In genomic region chr16:2686912-2687507, GRCh38 we compare ENCODE assay signal across 8 cellular contexts. TPM values are rescaled to one million over a fixed set of nuclear protein-coding genes. Genes with fewer than 3 reads are reported as not detected.
A peak's percentile ranks its signal among the peaks of the same experiment; 100 is the strongest.
DNase-seq lines count a peak whose midpoint lies in the region; ATAC-seq and TF ChIP-seq lines count a peak whose summit lies in the region.

No MANE protein-coding gene starts in this region.

- intact Hi-C loops in right cardiac atrium (cut with DNase I) = no loop called here

- WGBS in right cardiac atrium = 76% methylated on average over 20 of the region's 20 CpGs

- H3K27ac ChIP-seq in right cardiac atrium (ENCODE audit: low read length) (no peak overlapping the region), coronary artery (peak overlapping the region in 1 of 2 donors; percentile 41)

- H3K36me3 ChIP-seq in GM06990 (ENCODE audit: control insufficient read depth, insufficient read depth, low read length) (peaks cover 13% of the 10 kb centered on the region), BE2C (peaks cover 16% of the 10 kb centered on the region; the same call in 1 of the 2 replicates)

- H3K27me3 ChIP-seq in GM06990 (replicated peaks; ENCODE audit: control insufficient read depth, insufficient read depth, low read length) (no peaks in the 10 kb centered on the region), right cardiac atrium (ENCODE audit: control insufficient read depth, insufficient read depth) (no peaks in the 10 kb centered on the region), BE2C (no peaks in the 10 kb centered on the region)

- no peaks in the 10 kb centered on the region for H3K9me3 ChIP-seq in right cardiac atrium (ENCODE audit: control insufficient read depth, low read length)
- no peaks in the 10 kb centered on the region for H3K9me3 ChIP-seq in BE2C

- peak overlapping the region; percentile 49 for H3K4me3 ChIP-seq in GM06990 (replicated peaks; ENCODE audit: low read depth, low read length)
- no peak overlapping the region for H3K4me3 ChIP-seq in right cardiac atrium (ENCODE audit: low read length)
- no peak overlapping the region for H3K4me3 ChIP-seq in BE2C (ENCODE audit: low read depth, low read length)
- H3K4me3 ChIP-seq in coronary artery = no peak overlapping the region

- ATAC-seq in GM21447 (IDR thresholded peaks at IDR 0.05; ENCODE audit: unreplicated experiment) (peak; percentile 33), right cardiac atrium (no peak)

- no peak for TF ChIP-seq CTCF in GM06990 (IDR thresholded peaks at IDR 0.05; ENCODE audit: insufficient read depth, low read length, poor library complexity, severe bottlenecking)
- TF ChIP-seq CTCF in BE2C (IDR thresholded peaks at IDR 0.05; ENCODE audit: low read depth, low read length) = no peak
- TF ChIP-seq CTCF in coronary artery (IDR thresholded peaks at IDR 0.05) = no peak

- no peaks in the 10 kb centered on the region for H3K4me1 ChIP-seq in right cardiac atrium (ENCODE audit: control insufficient read depth, insufficient read depth, low read length)
- H3K4me1 ChIP-seq in BE2C = no peaks in the 10 kb centered on the region

- DNase-seq in GM06990 (ENCODE audit: extremely low read depth, insufficient read length) = peak; percentile 71
- peak; percentile 84 for DNase-seq in OCI-M1 (lab: John Stamatoyannopoulos, UW)
- DNase-seq in right cardiac atrium = peak; percentile 34 to 75 (median 73)
- DNase-seq in kidney tubule cell (ENCODE audit: low spot score) = no peak
- DNase-seq in BE2C = no peak
- DNase-seq in coronary artery (ENCODE audit: low spot score) = no peak
- DNase-seq in DMS114 treated with DMSO at 0.1 percent for 48 hours (lab: John Stamatoyannopoulos, UW; ENCODE audit: unreplicated experiment) = no peak

RNA-seq across cellular contexts. Expression of gene KCTD5, which starts 4.7 kb away (rescaled TPM):
- 10 to 100 TPM; 10.6 to 13.7 (median 12.0) TPM for total RNA-seq in right cardiac atrium
- 11.1 TPM for polyA plus RNA-seq in right cardiac atrium
- polyA plus RNA-seq in BE2C (2012; ENCODE audit: insufficient read depth, insufficient read length, low read depth) = 106 TPM

RNA-seq across cellular contexts. Expression of gene PRSS27, which starts 33.0 kb away (rescaled TPM):
- under 1 TPM; 0.32 to 0.64 (median 0.37) TPM for total RNA-seq in right cardiac atrium
- 0.25 TPM for polyA plus RNA-seq in right cardiac atrium
- polyA plus RNA-seq in BE2C (2012; ENCODE audit: insufficient read depth, insufficient read length, low read depth) = not detected

Comparison
In these comparisons a context has a peak if more than half of its experiments do, and no peak if none do; other contexts are left out.
1. DNase-seq: peak in GM06990 (single experiment), OCI-M1 (single experiment) and right cardiac atrium (3 of 3); none in kidney tubule cell (single experiment), BE2C (single experiment), coronary artery (single experiment) and DMS114 treated with DMSO at 0.1 percent for 48 hours (single experiment).